In the genomic region with DNA sequence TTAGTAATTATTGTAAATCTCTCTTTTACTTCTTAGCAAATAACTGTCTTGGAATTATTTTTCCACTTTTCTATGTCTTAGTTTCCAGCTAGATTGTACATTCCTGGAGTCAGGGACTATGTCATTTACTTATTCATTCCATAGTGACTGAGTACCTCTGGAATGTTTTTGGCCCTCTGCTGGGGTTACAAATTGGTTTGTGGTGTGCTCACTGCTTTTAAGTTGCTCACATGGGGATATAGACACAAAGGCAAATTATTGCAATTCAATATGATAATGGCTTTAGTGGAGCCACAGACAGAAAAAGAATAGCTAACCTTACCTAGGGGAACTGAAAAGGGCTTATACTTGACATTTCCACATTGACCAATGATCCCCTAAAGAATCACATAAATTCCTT, we compare ENCODE assay signal across 1 cellular context.
TF ChIP-seq lines count a peak whose summit lies in the region.

No MANE protein-coding gene starts in this region.

TF ChIP-seq in SK-N-SH, 30 proteins besides CTCF, POLR2A, EP300 and RAD21 (continued from another document):
- TF ChIP-seq, protein P1, sequence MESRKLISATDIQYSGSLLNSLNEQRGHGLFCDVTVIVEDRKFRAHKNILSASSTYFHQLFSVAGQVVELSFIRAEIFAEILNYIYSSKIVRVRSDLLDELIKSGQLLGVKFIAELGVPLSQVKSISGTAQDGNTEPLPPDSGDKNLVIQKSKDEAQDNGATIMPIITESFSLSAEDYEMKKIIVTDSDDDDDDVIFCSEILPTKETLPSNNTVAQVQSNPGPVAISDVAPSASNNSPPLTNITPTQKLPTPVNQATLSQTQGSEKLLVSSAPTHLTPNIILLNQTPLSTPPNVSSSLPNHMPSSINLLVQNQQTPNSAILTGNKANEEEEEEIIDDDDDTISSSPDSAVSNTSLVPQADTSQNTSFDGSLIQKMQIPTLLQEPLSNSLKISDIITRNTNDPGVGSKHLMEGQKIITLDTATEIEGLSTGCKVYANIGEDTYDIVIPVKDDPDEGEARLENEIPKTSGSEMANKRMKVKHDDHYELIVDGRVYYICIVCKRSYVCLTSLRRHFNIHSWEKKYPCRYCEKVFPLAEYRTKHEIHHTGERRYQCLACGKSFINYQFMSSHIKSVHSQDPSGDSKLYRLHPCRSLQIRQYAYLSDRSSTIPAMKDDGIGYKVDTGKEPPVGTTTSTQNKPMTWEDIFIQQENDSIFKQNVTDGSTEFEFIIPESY (IDR thresholded peaks at IDR 0.05; ENCODE audit: borderline replicate concordance, low read depth): 0 out of 2 replicates have a peak, but pooled peaks have one; percentile 34
- TF ChIP-seq, protein P2, sequence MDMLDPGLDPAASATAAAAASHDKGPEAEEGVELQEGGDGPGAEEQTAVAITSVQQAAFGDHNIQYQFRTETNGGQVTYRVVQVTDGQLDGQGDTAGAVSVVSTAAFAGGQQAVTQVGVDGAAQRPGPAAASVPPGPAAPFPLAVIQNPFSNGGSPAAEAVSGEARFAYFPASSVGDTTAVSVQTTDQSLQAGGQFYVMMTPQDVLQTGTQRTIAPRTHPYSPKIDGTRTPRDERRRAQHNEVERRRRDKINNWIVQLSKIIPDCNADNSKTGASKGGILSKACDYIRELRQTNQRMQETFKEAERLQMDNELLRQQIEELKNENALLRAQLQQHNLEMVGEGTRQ (IDR thresholded peaks at IDR 0.05; ENCODE audit: borderline replicate concordance, low read depth, low read length): no peak
- TF ChIP-seq TEAD4 (IDR thresholded peaks at IDR 0.05; ENCODE audit: borderline replicate concordance, insufficient read depth): peak; percentile 91
- TF ChIP-seq ELF1 (IDR thresholded peaks at IDR 0.05): no peak
TF ChIP-seq in SK-N-SH: peak in this region for 10.
